In the genomic region with DNA sequence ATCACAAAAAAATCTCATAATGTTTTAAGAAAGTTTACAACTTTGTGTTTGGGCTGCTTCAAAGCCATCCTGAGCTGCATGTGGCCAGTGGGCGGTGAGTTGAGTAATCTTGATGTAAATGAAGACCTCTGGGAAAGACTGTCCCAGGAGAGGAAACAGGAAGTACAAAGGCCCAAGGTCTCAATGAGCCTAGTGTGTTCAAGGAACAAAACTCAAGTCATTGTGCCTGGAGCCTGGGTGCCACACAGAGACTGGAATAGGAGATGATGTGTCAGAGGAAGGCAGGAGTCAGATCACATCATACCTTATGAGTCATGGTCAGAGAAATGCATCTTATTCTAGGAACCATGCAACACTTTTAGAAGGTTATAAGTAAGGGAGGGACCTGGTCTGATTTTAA, we compare ENCODE assay signal across 9 cellular contexts. TPM values are rescaled to one million over a fixed set of nuclear protein-coding genes. Genes with fewer than 3 reads are reported as not detected.
DNase-seq lines count a peak whose midpoint lies in the region; ATAC-seq, FAIRE-seq and TF ChIP-seq lines count a peak whose summit lies in the region.
"Had no signal": no experiment of that assay in that cellular context is flagged by ENCODE, and none has a peak within 500 bp of the region (broad histone marks: within the 10 kb centered on the region; RNA-seq: fewer than 3 reads in every experiment).

No MANE protein-coding gene starts in this region.

- peak in 1 of 2 donors; percentile 17 for DNase-seq in activated naive CD4-positive, alpha-beta T cell treated with anti-CD3 and anti-CD28 coated beads, Interleukin-2, amount 50 U/mL, for 72 hours (ENCODE audit: low spot score in 2 of 2)
- no peak for DNase-seq in activated naive CD4-positive, alpha-beta T cell (lab: John Stamatoyannopoulos, UW)
- DNase-seq in bronchial epithelial cell (ENCODE audit: low read depth) (peak; percentile 96), cerebellar cortex (ENCODE audit: low spot score) (no peak), NCI-H2171 treated with DMSO at 0.1 percent for 48 hours (lab: John Stamatoyannopoulos, UW) (no peak)
- no peak for DNase-seq in activated CD4-positive, CD25-positive, alpha-beta regulatory T cell (lab: John Stamatoyannopoulos, UW)

- TF ChIP-seq CTCF in bronchial epithelial cell (IDR thresholded peaks at IDR 0.05; ENCODE audit: insufficient read depth, low read length, severe bottlenecking), result no peak

- no peaks in the 10 kb centered on the region for H3K9me3 Mint-ChIP-seq in activated naive CD4-positive, alpha-beta T cell treated with anti-CD3 and anti-CD28 coated beads, Interleukin-2, amount 50 U/mL, for 72 hours
- no peaks in the 10 kb centered on the region for H3K9me3 Mint-ChIP-seq in stimulated activated naive CD8-positive, alpha-beta T cell treated with anti-CD3 and anti-CD28 coated beads, Interleukin-15, Interleukin-2, amounts not matched to agents 100 ng/mL and 50 ng/mL, for 24 hours

- no peak overlapping the region for H3K4me3 Mint-ChIP-seq in stimulated activated naive CD8-positive, alpha-beta T cell treated with anti-CD3 and anti-CD28 coated beads, Interleukin-15, Interleukin-2, amounts not matched to agents 100 ng/mL and 50 ng/mL, for 24 hours

- no peaks in the 10 kb centered on the region for H3K27me3 ChIP-seq in bronchial epithelial cell (ENCODE audit: control insufficient read depth, insufficient read depth, low read length)

- peaks cover 4% of the 10 kb centered on the region for H3K27me3 Mint-ChIP-seq in stimulated activated naive CD8-positive, alpha-beta T cell treated with anti-CD3 and anti-CD28 coated beads, Interleukin-15, Interleukin-2, amounts not matched to agents 100 ng/mL and 50 ng/mL, for 24 hours

- H3K4me1 Mint-ChIP-seq in stimulated activated naive CD8-positive, alpha-beta T cell treated with anti-CD3 and anti-CD28 coated beads, Interleukin-15, Interleukin-2, amounts not matched to agents 100 ng/mL and 50 ng/mL, for 24 hours (ENCODE audit: low read depth), result peaks cover 13% of the 10 kb centered on the region

- H3K27ac Mint-ChIP-seq in activated naive CD4-positive, alpha-beta T cell treated with anti-CD3 and anti-CD28 coated beads, Interleukin-2, amount 50 U/mL, for 72 hours, result no peak overlapping the region
- peak overlapping the region; percentile 68 for H3K27ac Mint-ChIP-seq in stimulated activated naive CD8-positive, alpha-beta T cell treated with anti-CD3 and anti-CD28 coated beads, Interleukin-15, Interleukin-2, amounts not matched to agents 100 ng/mL and 50 ng/mL, for 24 hours

- H3K36me3 Mint-ChIP-seq in activated naive CD4-positive, alpha-beta T cell treated with anti-CD3 and anti-CD28 coated beads, Interleukin-2, amount 50 U/mL, for 72 hours, result no peaks in the 10 kb centered on the region
- no peaks in the 10 kb centered on the region for H3K36me3 Mint-ChIP-seq in stimulated activated naive CD8-positive, alpha-beta T cell treated with anti-CD3 and anti-CD28 coated beads, Interleukin-15, Interleukin-2, amounts not matched to agents 100 ng/mL and 50 ng/mL, for 24 hours (ENCODE audit: low read depth)

- ATAC-seq in activated naive CD4-positive, alpha-beta T cell treated with anti-CD3 and anti-CD28 coated beads, Interleukin-2, amount 50 U/mL, for 72 hours, result peak; percentile 86 to 99
- peak; percentile 86 for ATAC-seq in HG03342 (IDR thresholded peaks at IDR 0.05; ENCODE audit: unreplicated experiment)
- ATAC-seq: Panc1 had no signal

- no peaks in the 10 kb centered on the region for H3K36me3 ChIP-seq in bronchial epithelial cell (ENCODE audit: control insufficient read depth, insufficient read depth, low read length)

- H3K4me3 ChIP-seq in bronchial epithelial cell (ENCODE audit: low read depth, low read length), result no peak overlapping the region

- no peak for FAIRE-seq in bronchial epithelial cell (lab: Jason Lieb, UNC)

RNA-seq across cellular contexts. Expression of gene COL19A1, which starts 51.5 kb away (rescaled TPM):
- under 1 TPM; 0.05 to 0.10 TPM for total RNA-seq in activated naive CD4-positive, alpha-beta T cell treated with anti-CD3 and anti-CD28 coated beads, Interleukin-2, amount 50 U/mL, for 72 hours
- total RNA-seq in bronchial epithelial cell, result not detected in 2 replicates
